Comparison of ENCODE assay signal across 25 cellular contexts in the genomic region with DNA sequence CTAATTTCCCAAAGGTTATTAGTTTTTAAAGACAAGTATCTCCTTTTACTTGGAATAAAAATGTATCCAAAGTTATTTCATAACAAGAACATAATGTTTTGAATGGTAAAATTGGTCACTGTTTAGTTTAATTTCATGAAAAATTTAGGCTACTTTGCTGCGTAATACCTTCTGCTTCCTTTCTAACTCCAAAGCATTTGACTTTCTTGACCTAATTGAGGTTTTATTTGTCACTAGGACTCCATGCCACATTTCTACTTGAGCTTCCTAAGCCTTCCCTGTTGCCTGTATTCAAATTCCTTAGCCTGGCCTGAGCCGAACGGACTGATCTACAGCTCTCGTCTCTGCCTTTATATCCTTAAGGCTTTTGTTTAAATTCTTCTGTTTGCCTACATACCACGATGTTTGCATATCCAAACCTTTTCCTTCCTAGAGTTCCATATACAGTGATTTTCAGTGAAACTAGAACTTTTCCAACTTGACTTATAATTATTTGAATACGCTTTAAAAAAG. TPM values are rescaled to one million over a fixed set of nuclear protein-coding genes. Genes with fewer than 3 reads are reported as not detected.
DNase-seq lines count a peak whose midpoint lies in the region; ATAC-seq, FAIRE-seq and TF ChIP-seq lines count a peak whose summit lies in the region.
"Had no signal": no experiment of that assay in that cellular context is flagged by ENCODE, and none has a peak within 500 bp of the region (broad histone marks: within the 10 kb centered on the region; RNA-seq: fewer than 3 reads in every experiment).

No MANE protein-coding gene starts in this region.

- RAD21 ChIA-PET in GM12878 (lab: Charles Lee; ENCODE audit: unreplicated experiment) = interaction anchor here (1.5 to 3.7 kb wide), 4 partner anchors 44 to 229 kb away, joined by 3 to 26 read pairs (median 6); no protein-coding TSS in a partner anchor

- no peak overlapping the region for H3K4me3 ChIP-seq in GM12878
- H3K4me3 ChIP-seq in muscle layer of duodenum (ENCODE audit: low read depth in 1 of 2, low read length in 2 of 2) = no peak overlapping the region
- H3K4me3 ChIP-seq in suprapubic skin = no peak overlapping the region
- H3K4me3 ChIP-seq: BLaER1 treated with 17β-estradiol and CSF1 and Interleukin-3, amounts not matched to agents 10 nM and 100 nM; vagina had no signal

- no peak overlapping the region for H3K9ac ChIP-seq in GM12878 (ENCODE audit: control insufficient read depth, insufficient read depth, low read length)
- H3K9ac ChIP-seq: BLaER1 treated with 17β-estradiol and CSF1 and Interleukin-3, amounts not matched to agents 10 nM and 100 nM; parathyroid adenoma had no signal

- no peaks in the 10 kb centered on the region for H3K79me2 ChIP-seq in GM12878 (ENCODE audit: control insufficient read depth, insufficient read depth, low read length)
- H3K79me2 ChIP-seq: parathyroid adenoma had no signal

- H3K9me3 ChIP-seq in GM12878 (replicated peaks; ENCODE audit: control insufficient read depth, insufficient read depth, low read length) = no peaks in the 10 kb centered on the region
- H3K9me3 ChIP-seq in muscle layer of duodenum (ENCODE audit: control insufficient read depth in 1 of 2, low read length in 2 of 2) = no peaks in the 10 kb centered on the region
- no peaks in the 10 kb centered on the region for H3K9me3 ChIP-seq in suprapubic skin
- H3K9me3 ChIP-seq: Caco-2, vagina had no signal

- no peaks in the 10 kb centered on the region for H3K9me3 Mint-ChIP-seq in HFFc6
- H3K9me3 Mint-ChIP-seq: activated CD4-positive, alpha-beta memory T cell treated with anti-CD3 and anti-CD28 coated beads for 36 hours; activated naive CD8-positive, alpha-beta T cell treated with anti-CD3 and anti-CD28 coated beads, Interleukin-2, amount 10 ng/mL, durations not matched to agents 7 days and 5 days; memory B cell had no signal

- CTCF ChIA-PET in GM12878 (lab: Yijun Ruan, JAX) = interaction anchor here (0.9 to 7.1 kb wide), 15 partner anchors 9 to 229 kb away, joined by 3 to 72 read pairs (median 4); no protein-coding TSS in a partner anchor

- H3K27ac Mint-ChIP-seq in HFFc6 = peak overlapping the region; percentile 87
- H3K27ac Mint-ChIP-seq: activated CD4-positive, alpha-beta memory T cell treated with anti-CD3 and anti-CD28 coated beads for 36 hours; activated naive CD8-positive, alpha-beta T cell treated with anti-CD3 and anti-CD28 coated beads, Interleukin-2, amount 10 ng/mL, durations not matched to agents 7 days and 5 days; memory B cell; nephron progenitor cell had no signal

- no peak for TF ChIP-seq EP300 in GM12878 (IDR thresholded peaks at IDR 0.05; ENCODE audit: borderline replicate concordance in 1 of 2, control insufficient read depth in 1 of 2, low read depth in 2 of 2, low read length in 2 of 2)
- TF ChIP-seq EP300 in suprapubic skin (IDR thresholded peaks at IDR 0.05) = peak; percentile 64

- no TSS peak for BruUV-seq in GM12878 (replicated peaks; lab: Mats Ljungman, UMichigan)

- H3K4me3 Mint-ChIP-seq in HFFc6 = no peak overlapping the region
- H3K4me3 Mint-ChIP-seq: activated CD4-positive, alpha-beta memory T cell treated with anti-CD3 and anti-CD28 coated beads for 36 hours; activated naive CD8-positive, alpha-beta T cell treated with anti-CD3 and anti-CD28 coated beads, Interleukin-2, amount 10 ng/mL, durations not matched to agents 7 days and 5 days; memory B cell; nephron progenitor cell had no signal

- TF ChIP-seq CTCF in HFFc6 (IDR thresholded peaks at IDR 0.05) (no peak), GM12878 (IDR thresholded peaks at IDR 0.05 in 2 of 3, conservative IDR thresholded peaks at IDR 0.05 in 1 of 3; ENCODE audit: control insufficient read depth in 2 of 3, extremely low read depth in 1 of 3, insufficient read depth in 1 of 3, low read depth in 3 of 3, low read length in 3 of 3) (no peak), suprapubic skin (IDR thresholded peaks at IDR 0.05) (no peak)

- no peaks in the 10 kb centered on the region for H4K20me1 ChIP-seq in GM12878 (ENCODE audit: control insufficient read depth, insufficient read depth)

- H3K36me3 Mint-ChIP-seq in HFFc6 (ENCODE audit: low read depth) = peaks cover 28% of the 10 kb centered on the region
- H3K36me3 Mint-ChIP-seq: activated CD4-positive, alpha-beta memory T cell treated with anti-CD3 and anti-CD28 coated beads for 36 hours; memory B cell had no signal

- DNase-seq in HFFc6 = no peak
- no peak for DNase-seq in GM12878 (ENCODE audit: low read depth, low spot score)
- no peak for DNase-seq in suprapubic skin (ENCODE audit: low spot score in 2 of 2)
- DNase-seq in HPDE6-E6E7 (ENCODE audit: extremely low spot score) = no peak
- DNase-seq in NCI-H2196 treated with DMSO at 0.1 percent for 48 hours (lab: John Stamatoyannopoulos, UW; ENCODE audit: unreplicated experiment) = no peak
- DNase-seq: activated CD4-positive, alpha-beta memory T cell treated with anti-CD3 and anti-CD28 coated beads for 36 hours; activated naive CD8-positive, alpha-beta T cell treated with anti-CD3 and anti-CD28 coated beads, Interleukin-2, amount 10 ng/mL, durations not matched to agents 7 days and 5 days; Caco-2; DMS79 treated with DMSO at 0.1 percent for 48 hours; effector CD4-positive, alpha-beta T cell; foreskin keratinocyte; left cardiac atrium; NCI-H1105 treated with DMSO at 0.1 percent for 48 hours; NCI-H2029; nephron progenitor cell; OCI-M1 had no signal

- SMC1A ChIA-PET in GM12878 (lab: Charles Lee; ENCODE audit: uncharacterized antibody, unreplicated experiment) = interaction anchor here (0.7 to 3.6 kb wide), 10 partner anchors 20 to 184 kb away, joined by 3 to 20 read pairs (median 4); no protein-coding TSS in a partner anchor

- WGBS in GM12878 (ENCODE audit: insufficient coverage, insufficient replicate concordance, low lambda C conversion rate, missing lambda C conversion rate) = 77% methylated on average over 6 of the region's 6 CpGs
- 64% methylated on average over 6 of the region's 6 CpGs for WGBS in suprapubic skin

- in situ Hi-C loops in GM12878 (cut with MboI) = no loop called here

- H3K27ac ChIP-seq in GM12878 (ENCODE audit: control insufficient read depth, insufficient read depth) (0 out of 2 replicates have a peak overlapping the region, but pooled peaks have one; percentile 60), muscle layer of duodenum (ENCODE audit: low read length) (peak overlapping the region; percentile 91), suprapubic skin (no peak overlapping the region)
- H3K27ac ChIP-seq: BLaER1 treated with 17β-estradiol and CSF1 and Interleukin-3, amounts not matched to agents 10 nM and 100 nM; epithelial cell of prostate; foreskin keratinocyte; parathyroid adenoma had no signal

- H3K4me1 ChIP-seq in GM12878 (ENCODE audit: control insufficient read depth, insufficient read depth, low read length) (peaks cover 15% of the 10 kb centered on the region), muscle layer of duodenum (ENCODE audit: control insufficient read depth in 1 of 2, insufficient read depth in 2 of 2, low read length in 2 of 2) (peaks cover 6 to 15% of the 10 kb centered on the region in 2 donors), suprapubic skin (peaks cover 6% of the 10 kb centered on the region)
- H3K4me1 ChIP-seq: Caco-2, foreskin keratinocyte, parathyroid adenoma had no signal

- TF ChIP-seq POLR2A in GM12878 (IDR thresholded peaks at IDR 0.05; ENCODE audit: low read depth, low read length) (no peak), suprapubic skin (IDR thresholded peaks at IDR 0.05) (no peak)

- POLR2A ChIA-PET in GM12878 (lab: Charles Lee) = interaction anchor here (1.0 kb wide), 1 partner anchor 170 kb away, joined by 4 read pairs; no protein-coding TSS in a partner anchor

- no peak for ATAC-seq in GM12878
- ATAC-seq in GM21423 (IDR thresholded peaks at IDR 0.05; ENCODE audit: unreplicated experiment) = no peak
- ATAC-seq in HG02623 (IDR thresholded peaks at IDR 0.05; ENCODE audit: unreplicated experiment) = no peak
- ATAC-seq: foreskin keratinocyte, left cardiac atrium, sciatic nerve had no signal

- no peak for TF ChIP-seq RAD21 in GM12878 (IDR thresholded peaks at IDR 0.05; ENCODE audit: insufficient read depth, low read depth, low read length)

- H2AFZ ChIP-seq in GM12878 (ENCODE audit: control insufficient read depth, low read depth, low read length) = no peak overlapping the region
- H2AFZ ChIP-seq: parathyroid adenoma had no signal

- no peaks in the 10 kb centered on the region for H3K27me3 ChIP-seq in GM12878 (replicated peaks in 1 of 2; ENCODE audit: control insufficient read depth in 2 of 2, insufficient read depth in 2 of 2, low read length in 1 of 2)
- H3K27me3 ChIP-seq in muscle layer of duodenum (ENCODE audit: low read depth, low read length) = no peaks in the 10 kb centered on the region
- H3K27me3 ChIP-seq in suprapubic skin = no peaks in the 10 kb centered on the region
- H3K27me3 ChIP-seq: BLaER1 treated with 17β-estradiol and CSF1 and Interleukin-3, amounts not matched to agents 10 nM and 100 nM; foreskin keratinocyte; vagina had no signal

- H3K36me3 ChIP-seq in GM12878 (ENCODE audit: control insufficient read depth in 2 of 2, insufficient read depth in 2 of 2, low read length in 1 of 2) = peaks cover 0 to 2% of the 10 kb centered on the region in 2 experiments; a peak in 1 of 4 replicates
- peaks cover 0 to 10% of the 10 kb centered on the region in 2 donors for H3K36me3 ChIP-seq in muscle layer of duodenum (ENCODE audit: control insufficient read depth in 1 of 2, insufficient read depth in 2 of 2, low read length in 2 of 2)
- H3K36me3 ChIP-seq in suprapubic skin = no peaks in the 10 kb centered on the region
- H3K36me3 ChIP-seq: vagina had no signal

- intact Hi-C loops in GM12878 (cut with micrococcal nuclease; ENCODE audit: unreplicated experiment) = no loop called here

- H3K4me1 Mint-ChIP-seq in HFFc6 (ENCODE audit: low read depth) = peaks cover 53% of the 10 kb centered on the region

- H3K27me3 Mint-ChIP-seq in HFFc6 (ENCODE audit: insufficient read depth) = peaks cover 2% of the 10 kb centered on the region; the same call in 1 of the 2 replicates
- H3K27me3 Mint-ChIP-seq: activated CD4-positive, alpha-beta memory T cell treated with anti-CD3 and anti-CD28 coated beads for 36 hours; activated naive CD8-positive, alpha-beta T cell treated with anti-CD3 and anti-CD28 coated beads, Interleukin-2, amount 10 ng/mL, durations not matched to agents 7 days and 5 days; memory B cell had no signal

- no peak for FAIRE-seq in GM12878 (lab: Jason Lieb, UNC)

- no peak overlapping the region for H3K4me2 ChIP-seq in GM12878 (ENCODE audit: control insufficient read depth, insufficient read depth)
- H3K4me2 ChIP-seq: BLaER1 treated with 17β-estradiol and CSF1 and Interleukin-3, amounts not matched to agents 10 nM and 100 nM had no signal

RNA-seq across cellular contexts. Expression of gene ARMC9, which starts 25.1 kb away (rescaled TPM):
- total RNA-seq in HFFc6 (2021; fragmentation: NEBNext Ultra II Directional; extraction: Animal tissue kit (Norgen Biotek cat#: 25700)) = 10 to 100 TPM; 49.3 to 93.2 (median 55.7) TPM
- total RNA-seq in GM12878 (2013; cell fraction: nucleolus; rRNA removed) = 63.8 and 63.9 TPM in 2 replicates
- total RNA-seq in GM12878 (2014; rRNA removed) = 9.3 and 10.1 TPM in 2 replicates
- total RNA-seq in GM12878 (2014; rRNA removed; fragmentation: Illumina TruSeq; extraction: Trizol) = 8.9 and 10.4 TPM in 2 replicates
- total RNA-seq in GM12878 (2021) = 10.9 and 11.5 TPM in 2 replicates
- polyA plus RNA-seq in GM12878 (2011; ENCODE audit: low read depth) = 6.9 TPM
- polyA plus RNA-seq in GM12878 (2011; rRNA removed) = 7.6 and 8.9 TPM in 2 replicates
- 7.6 and 7.9 TPM in 2 replicates for polyA plus RNA-seq in GM12878 (2011; cell fraction: cytosol; rRNA removed)
- polyA plus RNA-seq in GM12878 (2011; cell fraction: nucleus; rRNA removed) = 7.8 and 9.2 TPM in 2 replicates
- 6.8 and 9.8 TPM in 2 replicates for polyA plus RNA-seq in GM12878 (2012)
- 8.4 and 10.3 TPM in 2 replicates for polyA plus RNA-seq in GM12878 (2014; fragmentation: Illumina TruSeq; extraction: Trizol)
- 1 to 10 TPM; 3.8 to 6.5 TPM for polyA plus RNA-seq in GM12878 (2014; fragmentation: Nextera tagmentation; extraction: Ambion mirVana)
- 9.2 and 11.2 TPM in 2 replicates for polyA plus RNA-seq in GM12878 (2014; rRNA removed)
- 10 to 100 TPM; 21.4 to 21.8 TPM for polyA plus RNA-seq in GM12878 (2016; fragmentation: Nextera tagmentation; extraction: Ambion mirVana)
- 15.8 and 26.7 TPM in 2 replicates for polyA minus RNA-seq in GM12878 (2011; rRNA and poly(A)+ RNA removed)
- polyA minus RNA-seq in GM12878 (2011; cell fraction: cytosol; rRNA and poly(A)+ RNA removed) = 4.5 and 5.7 TPM in 2 replicates
- polyA minus RNA-seq in GM12878 (2011; cell fraction: nucleus; rRNA and poly(A)+ RNA removed) = 5.8 and 13.7 TPM in 2 replicates
- 10 to 100 TPM in 2 of 4 donors, 1 to 10 TPM in 2; 6.5 to 11.5 (median 9.3) TPM for total RNA-seq in suprapubic skin
